In the genomic region with DNA sequence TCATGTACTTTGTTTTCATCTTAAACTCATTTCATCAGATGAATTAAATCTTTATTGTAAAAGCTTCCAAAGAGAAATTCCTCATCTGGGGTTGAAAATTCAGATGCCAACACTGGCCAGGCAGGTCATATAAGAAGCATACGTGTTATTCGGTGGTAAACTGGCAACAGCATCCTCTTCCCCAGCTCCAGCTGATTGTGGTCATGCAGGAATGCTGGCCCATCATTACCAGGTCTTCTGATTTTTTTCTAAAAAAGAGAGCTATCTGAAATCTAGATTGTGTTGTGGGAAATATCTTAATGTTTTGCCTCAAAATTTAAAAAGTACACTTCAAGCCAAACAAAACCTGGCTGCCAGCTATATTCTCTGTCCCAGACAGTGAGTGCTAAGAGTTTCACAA, we compare ENCODE assay signal across 26 cellular contexts.
"Had no signal": no experiment of that assay in that cellular context is flagged by ENCODE, and none has a peak within 500 bp of the region (broad histone marks: within the 10 kb centered on the region; RNA-seq: fewer than 3 reads in every experiment).

No MANE protein-coding gene starts in this region.

- H3K36me3 ChIP-seq: left ventricle myocardium inferior, neural progenitor cell, neutrophil, ovary, right atrium auricular region, stomach, thyroid gland, transverse colon, upper lobe of left lung had no signal

- H3K79me2 ChIP-seq: hepatocyte had no signal

- ATAC-seq: natural killer cell; sciatic nerve; stimulated activated naive B cell treated with anti-CD40 and anti-IgM and Interleukin-4, amounts not matched to agents 10 μg/mL and 1 μg/mL and 100 μg/mL, for 72 hours; stimulated activated naive CD8-positive, alpha-beta T cell treated with anti-CD3 and anti-CD28 coated beads, Interleukin-15, Interleukin-2, amounts not matched to agents 100 U/mL and 50 U/mL, for 24 hours had no signal

- H2AFZ ChIP-seq: hepatocyte, neural progenitor cell had no signal

- H3K27ac ChIP-seq: hepatocyte, left ventricle myocardium inferior, neural progenitor cell, neutrophil, ovary, right atrium auricular region, skin epidermis, stomach, testis, thyroid gland, transverse colon, upper lobe of left lung had no signal

- DNase-seq: islet precursor cell; left ventricle myocardium inferior; mesendoderm; naive B cell; natural killer cell; nephron progenitor cell; occipital lobe; ovary; stimulated activated CD4-positive, alpha-beta T cell treated with anti-CD3 and anti-CD28 coated beads, Interleukin-12 subunit alpha, Interleukin-12 subunit beta, amount 100 ng/mL, for 4 hours; stimulated activated CD4-positive, alpha-beta T cell treated with anti-CD3 and anti-CD28 coated beads, Interleukin-15, amount 100 ng/mL, for 24 hours; stimulated activated CD4-positive, alpha-beta T cell treated with anti-CD3 and anti-CD28 coated beads, Interleukin-2, amount 100 ng/mL, for 24 hours; stimulated activated CD4-positive, alpha-beta T cell treated with anti-CD3 and anti-CD28 coated beads, Interleukin-4, amount 100 ng/mL, for 1 hour; stimulated activated naive B cell treated with anti-CD40 and anti-IgM and Interleukin-4, amounts not matched to agents 10 μg/mL and 1 μg/mL and 100 μg/mL, for 72 hours; stimulated activated naive CD8-positive, alpha-beta T cell treated with anti-CD3 and anti-CD28 coated beads, Interleukin-15, Interleukin-2, amounts not matched to agents 100 U/mL and 50 U/mL, for 24 hours; stomach; testis; thyroid gland; transverse colon; upper lobe of left lung had no signal

- H3K9ac ChIP-seq: neural progenitor cell had no signal

- H3K4me1 ChIP-seq: left ventricle myocardium inferior, neural progenitor cell, right atrium auricular region, testis, thyroid gland, upper lobe of left lung had no signal

- H3K4me2 ChIP-seq: hepatocyte, neural progenitor cell had no signal

- H3K27me3 ChIP-seq: hepatocyte, neural progenitor cell, neutrophil, ovary, right atrium auricular region, stomach, testis, thyroid gland, transverse colon, upper lobe of left lung had no signal

- H3K4me3 ChIP-seq: hepatocyte, left ventricle myocardium inferior, lung, neural progenitor cell, ovary, right atrium auricular region, skin epidermis, stomach, testis, thyroid gland, transverse colon, upper lobe of left lung had no signal

- H3K9me3 ChIP-seq: left ventricle myocardium inferior, neutrophil, ovary, right atrium auricular region, stomach, testis, thyroid gland, transverse colon, upper lobe of left lung had no signal
